Comparison of ENCODE assay signal across 1 cellular context in the genomic region with DNA sequence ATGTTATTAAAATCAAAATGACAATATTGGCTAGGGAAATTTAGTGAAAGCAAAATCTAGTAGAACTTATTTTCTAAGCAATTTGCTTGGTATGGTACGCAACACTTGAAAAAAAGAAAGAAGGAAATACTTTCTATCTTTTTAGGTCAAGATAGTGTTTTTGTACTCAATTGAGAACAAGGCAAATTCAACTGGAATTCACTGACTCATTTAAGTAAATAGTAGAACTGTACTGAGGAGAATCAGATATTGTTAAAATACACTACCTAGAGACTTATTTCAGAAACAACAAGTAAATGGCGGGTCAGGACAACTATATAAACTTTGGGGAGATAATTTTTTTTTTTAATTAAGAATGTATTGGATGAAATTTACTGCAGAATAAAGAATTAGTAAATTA.
TF ChIP-seq lines count a peak whose summit lies in the region.

No MANE protein-coding gene starts in this region.

TF ChIP-seq in HepG2, 621 proteins besides CTCF, POLR2A, EP300 and RAD21 (continued from another document and continues in another):
- TF ChIP-seq HHEX (CRISPR knock-in tag; IDR thresholded peaks at IDR 0.05) = no peak
- no peak for TF ChIP-seq HDAC1 (CRISPR knock-in tag; IDR thresholded peaks at IDR 0.05)
- 0 out of 2 replicates have a peak, but pooled peaks have one; percentile 50 for TF ChIP-seq ARID3A (IDR thresholded peaks at IDR 0.05; ENCODE audit: low read depth, low read length)
- no peak for TF ChIP-seq PRMT3 (CRISPR knock-in tag; IDR thresholded peaks at IDR 0.05; ENCODE audit: borderline replicate concordance, low read depth)
- no peak for TF ChIP-seq ZIK1 (CRISPR knock-in tag; IDR thresholded peaks at IDR 0.05; ENCODE audit: borderline replicate concordance, low read depth)
- peak; percentile 17; the same call in 1 of the 2 replicates for TF ChIP-seq RCOR2 (CRISPR knock-in tag; IDR thresholded peaks at IDR 0.05)
- TF ChIP-seq GABPB1 (CRISPR knock-in tag; IDR thresholded peaks at IDR 0.05) = no peak
- TF ChIP-seq ZNF430 (CRISPR knock-in tag; IDR thresholded peaks at IDR 0.05) = no peak
- TF ChIP-seq NR2C2 (CRISPR knock-in tag; IDR thresholded peaks at IDR 0.05; ENCODE audit: borderline replicate concordance) = no peak
- TF ChIP-seq KLF11 (CRISPR knock-in tag; IDR thresholded peaks at IDR 0.05) = no peak
- TF ChIP-seq NFKBIZ (CRISPR knock-in tag; IDR thresholded peaks at IDR 0.05) = no peak
- TF ChIP-seq FOXO4 (CRISPR knock-in tag; conservative IDR thresholded peaks at IDR 0.05) = no peak
- no peak for TF ChIP-seq SMAD9 (CRISPR knock-in tag; IDR thresholded peaks at IDR 0.05)
- TF ChIP-seq, protein P1, sequence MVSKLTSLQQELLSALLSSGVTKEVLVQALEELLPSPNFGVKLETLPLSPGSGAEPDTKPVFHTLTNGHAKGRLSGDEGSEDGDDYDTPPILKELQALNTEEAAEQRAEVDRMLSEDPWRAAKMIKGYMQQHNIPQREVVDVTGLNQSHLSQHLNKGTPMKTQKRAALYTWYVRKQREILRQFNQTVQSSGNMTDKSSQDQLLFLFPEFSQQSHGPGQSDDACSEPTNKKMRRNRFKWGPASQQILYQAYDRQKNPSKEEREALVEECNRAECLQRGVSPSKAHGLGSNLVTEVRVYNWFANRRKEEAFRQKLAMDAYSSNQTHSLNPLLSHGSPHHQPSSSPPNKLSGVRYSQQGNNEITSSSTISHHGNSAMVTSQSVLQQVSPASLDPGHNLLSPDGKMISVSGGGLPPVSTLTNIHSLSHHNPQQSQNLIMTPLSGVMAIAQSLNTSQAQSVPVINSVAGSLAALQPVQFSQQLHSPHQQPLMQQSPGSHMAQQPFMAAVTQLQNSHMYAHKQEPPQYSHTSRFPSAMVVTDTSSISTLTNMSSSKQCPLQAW (CRISPR knock-in tag; IDR thresholded peaks at IDR 0.05) = no peak
- TF ChIP-seq, protein P2, sequence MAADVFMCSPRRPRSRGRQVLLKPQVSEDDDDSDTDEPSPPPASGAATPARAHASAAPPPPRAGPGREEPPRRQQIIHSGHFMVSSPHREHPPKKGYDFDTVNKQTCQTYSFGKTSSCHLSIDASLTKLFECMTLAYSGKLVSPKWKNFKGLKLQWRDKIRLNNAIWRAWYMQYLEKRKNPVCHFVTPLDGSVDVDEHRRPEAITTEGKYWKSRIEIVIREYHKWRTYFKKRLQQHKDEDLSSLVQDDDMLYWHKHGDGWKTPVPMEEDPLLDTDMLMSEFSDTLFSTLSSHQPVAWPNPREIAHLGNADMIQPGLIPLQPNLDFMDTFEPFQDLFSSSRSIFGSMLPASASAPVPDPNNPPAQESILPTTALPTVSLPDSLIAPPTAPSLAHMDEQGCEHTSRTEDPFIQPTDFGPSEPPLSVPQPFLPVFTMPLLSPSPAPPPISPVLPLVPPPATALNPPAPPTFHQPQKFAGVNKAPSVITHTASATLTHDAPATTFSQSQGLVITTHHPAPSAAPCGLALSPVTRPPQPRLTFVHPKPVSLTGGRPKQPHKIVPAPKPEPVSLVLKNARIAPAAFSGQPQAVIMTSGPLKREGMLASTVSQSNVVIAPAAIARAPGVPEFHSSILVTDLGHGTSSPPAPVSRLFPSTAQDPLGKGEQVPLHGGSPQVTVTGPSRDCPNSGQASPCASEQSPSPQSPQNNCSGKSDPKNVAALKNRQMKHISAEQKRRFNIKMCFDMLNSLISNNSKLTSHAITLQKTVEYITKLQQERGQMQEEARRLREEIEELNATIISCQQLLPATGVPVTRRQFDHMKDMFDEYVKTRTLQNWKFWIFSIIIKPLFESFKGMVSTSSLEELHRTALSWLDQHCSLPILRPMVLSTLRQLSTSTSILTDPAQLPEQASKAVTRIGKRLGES (CRISPR knock-in tag; IDR thresholded peaks at IDR 0.05; ENCODE audit: borderline replicate concordance) = no peak
- no peak for TF ChIP-seq ZNF652 (CRISPR knock-in tag; IDR thresholded peaks at IDR 0.05; ENCODE audit: borderline replicate concordance, low read depth)
- TF ChIP-seq SMAD1 (CRISPR knock-in tag; IDR thresholded peaks at IDR 0.05; ENCODE audit: borderline replicate concordance, low read depth) = no peak
- no peak for TF ChIP-seq ZNF773 (CRISPR knock-in tag; IDR thresholded peaks at IDR 0.05; ENCODE audit: borderline replicate concordance)
- no peak for TF ChIP-seq ZNF335 (CRISPR knock-in tag; IDR thresholded peaks at IDR 0.05)
- TF ChIP-seq DNMT1 (CRISPR knock-in tag; IDR thresholded peaks at IDR 0.05) = no peak
- TF ChIP-seq CEBPB (IDR thresholded peaks at IDR 0.05; ENCODE audit: borderline replicate concordance, low read depth, low read length) = no peak
- TF ChIP-seq ZC3H4 (CRISPR knock-in tag; IDR thresholded peaks at IDR 0.05; ENCODE audit: borderline replicate concordance) = no peak
- TF ChIP-seq FOXJ3 (CRISPR knock-in tag; IDR thresholded peaks at IDR 0.05; ENCODE audit: borderline replicate concordance) = no peak
- peak; percentile 58; the same call in 1 of the 2 replicates for TF ChIP-seq FOSL1 (CRISPR knock-in tag; IDR thresholded peaks at IDR 0.05; ENCODE audit: borderline replicate concordance)
- no peak for TF ChIP-seq RXRA (CRISPR knock-in tag; IDR thresholded peaks at IDR 0.05)
- TF ChIP-seq, protein P3, sequence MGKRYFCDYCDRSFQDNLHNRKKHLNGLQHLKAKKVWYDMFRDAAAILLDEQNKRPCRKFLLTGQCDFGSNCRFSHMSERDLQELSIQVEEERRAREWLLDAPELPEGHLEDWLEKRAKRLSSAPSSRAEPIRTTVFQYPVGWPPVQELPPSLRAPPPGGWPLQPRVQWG (CRISPR knock-in tag; IDR thresholded peaks at IDR 0.05; ENCODE audit: borderline replicate concordance, low read depth) = no peak
- TF ChIP-seq ZNF354B (CRISPR knock-in tag; IDR thresholded peaks at IDR 0.05) = no peak
- no peak for TF ChIP-seq ZNF597 (CRISPR knock-in tag; IDR thresholded peaks at IDR 0.05)
- TF ChIP-seq STAG1 (CRISPR knock-in tag; IDR thresholded peaks at IDR 0.05) = no peak
- TF ChIP-seq NFE2 (CRISPR knock-in tag; IDR thresholded peaks at IDR 0.05) = peak; percentile 52; the same call in 1 of the 2 replicates
- no peak for TF ChIP-seq KDM4B (CRISPR knock-in tag; IDR thresholded peaks at IDR 0.05)
- TF ChIP-seq KDM5B (CRISPR knock-in tag; IDR thresholded peaks at IDR 0.05; ENCODE audit: borderline replicate concordance) = no peak
- no peak for TF ChIP-seq NFAT5 (CRISPR knock-in tag; IDR thresholded peaks at IDR 0.05)
- no peak for TF ChIP-seq ZNF589 (CRISPR knock-in tag; conservative IDR thresholded peaks at IDR 0.05)
- TF ChIP-seq ATF5 (CRISPR knock-in tag; IDR thresholded peaks at IDR 0.05; ENCODE audit: low read depth) = no peak
- no peak for TF ChIP-seq NR2F1 (CRISPR knock-in tag; IDR thresholded peaks at IDR 0.05)
- TF ChIP-seq ZNF362 (CRISPR knock-in tag; IDR thresholded peaks at IDR 0.05; ENCODE audit: borderline replicate concordance) = no peak
- no peak for TF ChIP-seq TBX3 (IDR thresholded peaks at IDR 0.05; ENCODE audit: borderline replicate concordance)
- TF ChIP-seq SMAD3 (CRISPR knock-in tag; IDR thresholded peaks at IDR 0.05) = no peak
- TF ChIP-seq FOXP1 (IDR thresholded peaks at IDR 0.05) = no peak
- no peak for TF ChIP-seq FOXP1 (CRISPR knock-in tag; IDR thresholded peaks at IDR 0.05)
- TF ChIP-seq ZNF549 (CRISPR knock-in tag; IDR thresholded peaks at IDR 0.05) = no peak
- TF ChIP-seq, protein P4, sequence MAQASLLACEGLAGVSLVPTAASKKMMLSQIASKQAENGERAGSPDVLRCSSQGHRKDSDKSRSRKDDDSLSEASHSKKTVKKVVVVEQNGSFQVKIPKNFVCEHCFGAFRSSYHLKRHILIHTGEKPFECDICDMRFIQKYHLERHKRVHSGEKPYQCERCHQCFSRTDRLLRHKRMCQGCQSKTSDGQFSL (CRISPR knock-in tag; IDR thresholded peaks at IDR 0.05) = no peak
- TF ChIP-seq THAP11 (CRISPR knock-in tag; IDR thresholded peaks at IDR 0.05) = 0 out of 2 replicates have a peak, but pooled peaks have one; percentile 27
- no peak for TF ChIP-seq PLRG1 (conservative IDR thresholded peaks at IDR 0.05)
- TF ChIP-seq PHF20 (CRISPR knock-in tag; IDR thresholded peaks at IDR 0.05) = no peak
- TF ChIP-seq CBX5 (CRISPR knock-in tag; IDR thresholded peaks at IDR 0.05; ENCODE audit: borderline replicate concordance) = no peak
